ENCODE assay signal across 8 cellular contexts in the genomic region with DNA sequence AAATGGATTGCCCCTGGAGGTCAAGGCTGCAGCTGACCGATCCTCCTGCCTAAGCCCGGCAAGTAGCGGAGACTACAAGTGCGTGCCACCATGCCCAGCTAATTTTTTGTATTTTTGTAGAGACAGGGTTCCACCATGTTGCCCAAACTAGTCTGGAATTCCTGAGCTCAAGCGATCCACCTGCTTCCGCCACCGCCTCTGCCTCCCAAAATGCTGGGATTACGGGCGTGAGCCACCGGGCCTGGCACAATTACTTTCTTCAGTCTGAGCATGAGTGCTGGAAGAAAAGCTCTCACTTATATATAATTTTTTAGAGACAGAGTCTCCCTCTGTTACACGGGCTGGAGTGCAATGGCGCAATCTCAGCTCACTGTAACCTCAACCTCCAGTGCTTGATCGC.
A peak's percentile ranks its signal among the peaks of the same experiment; 100 is the strongest.
DNase-seq lines count a peak whose midpoint lies in the region; ATAC-seq and TF ChIP-seq lines count a peak whose summit lies in the region.
"Not testable (repeated sequence)": the region's sequence is repeated elsewhere in the genome, so short reads cannot be mapped to it uniquely, and the experiment has no call there.

No MANE protein-coding gene starts in this region.

- H3K9me3 ChIP-seq in CD4-positive, alpha-beta memory T cell (ENCODE audit: control insufficient read depth in 1 of 2, low read length in 2 of 2); SU-DHL-6 (ENCODE audit: insufficient read depth, low read length); body of pancreas; heart left ventricle: not testable (repeated sequence)

- H3F3A ChIP-seq in SU-DHL-6 (ENCODE audit: insufficient read depth) = not testable (repeated sequence)

- not testable (repeated sequence) for TF ChIP-seq POLR2A in body of pancreas (IDR thresholded peaks at IDR 0.05); heart left ventricle (IDR thresholded peaks at IDR 0.05)

- H3K9ac ChIP-seq in SU-DHL-6 (ENCODE audit: low read length) = peak overlapping the region; percentile 97

- H3K27ac Mint-ChIP-seq in CD4-positive, alpha-beta memory T cell = peak overlapping the region in 6 of 7 donors; percentile 95 to 98 (median 97)
- H3K27ac Mint-ChIP-seq in IgD-negative memory B cell (peak overlapping the region in 2 of 3 donors; percentile 96 to 99), natural killer cell (peak overlapping the region in 1 of 2 donors; percentile 96)
- H3K27ac Mint-ChIP-seq in activated T-cell treated with anti-CD3 and anti-CD28 coated beads, Interleukin-2, amount 50 U/mL, for 24 hours = peak overlapping the region; percentile 26
- peak overlapping the region in 1 of 2 donors; percentile 54 for H3K27ac Mint-ChIP-seq in stimulated activated naive CD8-positive, alpha-beta T cell treated with anti-CD3 and anti-CD28 coated beads, Interleukin-15, amount 100 ng/mL, for 72 hours

- not testable (repeated sequence) for H3K79me2 ChIP-seq in SU-DHL-6 (ENCODE audit: insufficient read depth, low read length)

- DNase-seq in CD4-positive, alpha-beta memory T cell = peak in 2 of 5 donors; percentile 2 to 13
- not testable (repeated sequence) for DNase-seq in activated T-cell treated with anti-CD3 and anti-CD28 coated beads, Interleukin-2, amount 50 U/mL, for 24 hours; heart left ventricle; natural killer cell; stimulated activated naive CD8-positive, alpha-beta T cell treated with anti-CD3 and anti-CD28 coated beads, Interleukin-15, amount 100 ng/mL, for 72 hours
- DNase-seq in body of pancreas = peak in 2 of 4 donors; percentile 12 to 15

- H2AFZ ChIP-seq in SU-DHL-6 (ENCODE audit: low read depth, low read length, severe bottlenecking) = not testable (repeated sequence)

- H3K9me3 Mint-ChIP-seq in CD4-positive, alpha-beta memory T cell; IgD-negative memory B cell; activated T-cell treated with anti-CD3 and anti-CD28 coated beads, Interleukin-2, amount 50 U/mL, for 24 hours; natural killer cell; stimulated activated naive CD8-positive, alpha-beta T cell treated with anti-CD3 and anti-CD28 coated beads, Interleukin-15, amount 100 ng/mL, for 72 hours: not testable (repeated sequence)

- H3K36me3 ChIP-seq in CD4-positive, alpha-beta memory T cell (ENCODE audit: insufficient read depth, low read length); SU-DHL-6 (ENCODE audit: low read length); body of pancreas (replicated peaks in 1 of 2; ENCODE audit: insufficient read depth in 1 of 2, low read depth in 2 of 2); heart left ventricle: not testable (repeated sequence)

- not testable (repeated sequence) for H4K20me1 ChIP-seq in SU-DHL-6 (ENCODE audit: low read depth, low read length)

- POLR2A ChIA-PET in CD4-positive, alpha-beta memory T cell (lab: Charles Lee; ENCODE audit: partially characterized antibody) = interaction anchor here (1.0 to 2.1 kb wide), 2 partner anchors 391 to 425 kb away, joined by 3 to 16 read pairs; partner anchors contain the start of genes ZNF25 and ZNF33A

- CTCF ChIA-PET in CD4-positive, alpha-beta memory T cell (lab: Charles Lee; ENCODE audit: partially characterized antibody) = interaction anchor here (1.5 kb wide), 1 partner anchor 307 kb away, joined by 5 read pairs; no protein-coding TSS in a partner anchor

- intact Hi-C loops in CD4-positive, alpha-beta memory T cell (cut with micrococcal nuclease); body of pancreas (cut with DNase I); heart left ventricle (cut with DNase I): not testable (repeated sequence)
- intact Hi-C loops in natural killer cell (cut with micrococcal nuclease) = loop anchor here (10.0 kb wide), 1 partner anchor 47 kb away; no protein-coding TSS in a partner anchor

- peak overlapping the region; percentile 76 for H3K27ac ChIP-seq in CD4-positive, alpha-beta memory T cell (ENCODE audit: low read depth, low read length)
- H3K27ac ChIP-seq in SU-DHL-6 (ENCODE audit: low read depth, low read length) = not testable (repeated sequence)
- H3K27ac ChIP-seq in body of pancreas (peak overlapping the region in 3 of 4 donors; percentile 96 to 98 (median 97)), heart left ventricle (peak overlapping the region in 5 of 12 donors; percentile 90 to 95 (median 90))

- H3K27me3 ChIP-seq in CD4-positive, alpha-beta memory T cell (ENCODE audit: insufficient read depth, low read length); SU-DHL-6 (ENCODE audit: low read length); body of pancreas; heart left ventricle: not testable (repeated sequence)

- peak overlapping the region; percentile 62 for H3K4me2 ChIP-seq in SU-DHL-6 (ENCODE audit: low read depth, low read length, poor library complexity, severe bottlenecking)

- not testable (repeated sequence) for ATAC-seq in body of pancreas; heart left ventricle; natural killer cell; stimulated activated naive CD8-positive, alpha-beta T cell treated with anti-CD3 and anti-CD28 coated beads, Interleukin-15, amount 100 ng/mL, for 72 hours

- peak overlapping the region in 6 of 8 donors; percentile 51 to 94 (median 90) for H3K4me3 Mint-ChIP-seq in CD4-positive, alpha-beta memory T cell
- peak overlapping the region; percentile 55 to 99 (median 92) for H3K4me3 Mint-ChIP-seq in IgD-negative memory B cell
- peak overlapping the region; percentile 90 for H3K4me3 Mint-ChIP-seq in activated T-cell treated with anti-CD3 and anti-CD28 coated beads, Interleukin-2, amount 50 U/mL, for 24 hours
- H3K4me3 Mint-ChIP-seq in natural killer cell = peak overlapping the region; percentile 96
- peak overlapping the region; percentile 92 to 98 for H3K4me3 Mint-ChIP-seq in stimulated activated naive CD8-positive, alpha-beta T cell treated with anti-CD3 and anti-CD28 coated beads, Interleukin-15, amount 100 ng/mL, for 72 hours

- not testable (repeated sequence) for TF ChIP-seq CTCF in SU-DHL-6 (IDR thresholded peaks at IDR 0.05; ENCODE audit: insufficient read depth, low read length, poor library complexity, severe bottlenecking); body of pancreas (IDR thresholded peaks at IDR 0.05); heart left ventricle (IDR thresholded peaks at IDR 0.05); natural killer cell (IDR thresholded peaks at IDR 0.05)

- WGBS in body of pancreas, 2 donors = 59% methylated on average over 6 to 13 of the region's 13 CpGs
- 88 to 94% (median 92%) methylated on average over 13 of the region's 13 CpGs for WGBS in heart left ventricle, 4 donors

- H3K4me1 ChIP-seq in CD4-positive, alpha-beta memory T cell (ENCODE audit: insufficient read depth, low read length); body of pancreas: not testable (repeated sequence)
- H3K4me1 ChIP-seq in heart left ventricle = peaks cover 0 to 19% (median 0%) of the 10 kb centered on the region in 12 donors

- H3K9me2 ChIP-seq in SU-DHL-6 (replicated peaks; ENCODE audit: insufficient read depth, low read length) = not testable (repeated sequence)

- H3K36me3 Mint-ChIP-seq in CD4-positive, alpha-beta memory T cell; IgD-negative memory B cell; natural killer cell: not testable (repeated sequence)
- H3K36me3 Mint-ChIP-seq in activated T-cell treated with anti-CD3 and anti-CD28 coated beads, Interleukin-2, amount 50 U/mL, for 24 hours (ENCODE audit: low read depth) = peaks cover 10% of the 10 kb centered on the region

- H3K4me1 Mint-ChIP-seq in CD4-positive, alpha-beta memory T cell = peaks cover 3 to 13% (median 8%) of the 10 kb centered on the region in 4 donors
- H3K4me1 Mint-ChIP-seq in IgD-negative memory B cell = peaks cover 0 to 12% (median 3%) of the 10 kb centered on the region in 3 donors
- H3K4me1 Mint-ChIP-seq in activated T-cell treated with anti-CD3 and anti-CD28 coated beads, Interleukin-2, amount 50 U/mL, for 24 hours (ENCODE audit: low read depth); natural killer cell; stimulated activated naive CD8-positive, alpha-beta T cell treated with anti-CD3 and anti-CD28 coated beads, Interleukin-15, amount 100 ng/mL, for 72 hours: not testable (repeated sequence)

- H3K4me3 ChIP-seq in CD4-positive, alpha-beta memory T cell (ENCODE audit: low read length in 2 of 2); body of pancreas: not testable (repeated sequence)
- H3K4me3 ChIP-seq in SU-DHL-6 (ENCODE audit: insufficient read depth, low read length, poor library complexity, severe bottlenecking) (peak overlapping the region; percentile 99), heart left ventricle (peak overlapping the region in 8 of 12 donors; percentile 72 to 81 (median 78))

- H3K27me3 Mint-ChIP-seq in CD4-positive, alpha-beta memory T cell; IgD-negative memory B cell; activated T-cell treated with anti-CD3 and anti-CD28 coated beads, Interleukin-2, amount 50 U/mL, for 24 hours; natural killer cell (ENCODE audit: low read depth in 2 of 2); stimulated activated naive CD8-positive, alpha-beta T cell treated with anti-CD3 and anti-CD28 coated beads, Interleukin-15, amount 100 ng/mL, for 72 hours: not testable (repeated sequence)
